ENCODE assay signal across 12 cellular contexts in genomic region chr3:190323241-190323617, GRCh38. TPM values are rescaled to one million over a fixed set of nuclear protein-coding genes. Genes with fewer than 3 reads are reported as not detected.
DNase-seq lines count a peak whose midpoint lies in the region; ATAC-seq and TF ChIP-seq lines count a peak whose summit lies in the region.
"Had no signal": no experiment of that assay in that cellular context is flagged by ENCODE, and none has a peak within 500 bp of the region (broad histone marks: within the 10 kb centered on the region; RNA-seq: fewer than 3 reads in every experiment).

No MANE protein-coding gene starts in this region.

- no peak for TF ChIP-seq CTCF in right atrium auricular region (IDR thresholded peaks at IDR 0.05)

- H3K36me3 ChIP-seq in right atrium auricular region (no peaks in the 10 kb centered on the region), aorta (ENCODE audit: control insufficient read depth in 1 of 2, insufficient read depth in 2 of 2, low read length in 1 of 2) (no peaks in the 10 kb centered on the region)
- H3K36me3 ChIP-seq: colonic mucosa, upper lobe of left lung had no signal

- WGBS in aorta, 2 donors, result 24 to 65% methylated on average over 8 of the region's 8 CpGs

- H3K27ac ChIP-seq in right atrium auricular region, result no peak overlapping the region
- H3K27ac ChIP-seq in aorta (ENCODE audit: low read depth in 1 of 2, low read length in 2 of 2), result no peak overlapping the region
- H3K27ac ChIP-seq: colonic mucosa had no signal

- H3K4me3 ChIP-seq in right atrium auricular region (peak overlapping the region in 1 of 2 donors; percentile 64), aorta (ENCODE audit: low read length in 2 of 2) (no peak overlapping the region)

- peak overlapping the region; percentile 62 for H3K4me3 Mint-ChIP-seq in central memory CD8-positive, alpha-beta T cell

- H3K36me3 Mint-ChIP-seq in central memory CD8-positive, alpha-beta T cell (ENCODE audit: insufficient read depth), result peaks cover 2% of the 10 kb centered on the region

- ATAC-seq in Right ventricle myocardium inferior (peak; percentile 44), aorta (ENCODE audit: low FRiP score) (peak; percentile 57), HG02852 (IDR thresholded peaks at IDR 0.05; ENCODE audit: unreplicated experiment) (no peak), GM19452 (IDR thresholded peaks at IDR 0.05; ENCODE audit: unreplicated experiment) (no peak)
- no peak for ATAC-seq in central memory CD8-positive, alpha-beta T cell (replicated peaks; ENCODE audit: extremely low read depth, poor library complexity, severe bottlenecking)
- ATAC-seq: left colon had no signal

- peaks cover 15% of the 10 kb centered on the region for H3K4me1 Mint-ChIP-seq in central memory CD8-positive, alpha-beta T cell

- H3K27me3 ChIP-seq in right atrium auricular region (no peaks in the 10 kb centered on the region), aorta (ENCODE audit: control insufficient read depth in 1 of 2, insufficient read depth in 2 of 2, low read length in 1 of 2) (no peaks in the 10 kb centered on the region)
- H3K27me3 ChIP-seq: colonic mucosa, upper lobe of left lung had no signal

- H3K4me1 ChIP-seq in right atrium auricular region (peaks cover 0 to 27% of the 10 kb centered on the region in 2 donors), aorta (ENCODE audit: control insufficient read depth in 1 of 2, insufficient read depth in 2 of 2, low read length in 2 of 2) (no peaks in the 10 kb centered on the region)
- H3K4me1 ChIP-seq: colonic mucosa had no signal

- intact Hi-C loops in Right ventricle myocardium inferior (cut with DNase I), result loop anchor here (5.0 kb wide), 2 partner anchors 91 to 361 kb away; no protein-coding TSS in a partner anchor
- intact Hi-C loops in aorta (cut with DNase I), result loop anchor here (2.0 to 5.0 kb wide), 3 partner anchors 96 to 361 kb away; no protein-coding TSS in a partner anchor

- no peak overlapping the region for H3K27ac Mint-ChIP-seq in central memory CD8-positive, alpha-beta T cell (ENCODE audit: low read depth)

- DNase-seq in Right ventricle myocardium inferior (ENCODE audit: missing footprints) (peak; percentile 56), right atrium auricular region (ENCODE audit: low spot score) (no peak), medulla oblongata (ENCODE audit: extremely low spot score) (peak; percentile 68), aorta (peak in 1 of 2 donors; percentile 50), HUDEP-2 (lab: John Stamatoyannopoulos, UW; ENCODE audit: unreplicated experiment in 76 of 76) (no peak)
- DNase-seq in central memory CD8-positive, alpha-beta T cell (ENCODE audit: low spot score in 2 of 2), result no peak
- DNase-seq: colonic mucosa, left colon, OCI-M1 had no signal

- H3K9me3 ChIP-seq in right atrium auricular region (no peaks in the 10 kb centered on the region), aorta (ENCODE audit: control insufficient read depth, low read length) (no peaks in the 10 kb centered on the region)
- H3K9me3 ChIP-seq: colonic mucosa, upper lobe of left lung had no signal

- H3K27me3 Mint-ChIP-seq in central memory CD8-positive, alpha-beta T cell, result peaks cover 81% of the 10 kb centered on the region

- H3K9me3 Mint-ChIP-seq in central memory CD8-positive, alpha-beta T cell, result no peaks in the 10 kb centered on the region

RNA-seq across cellular contexts. Expression of gene CLDN1, which starts 1.0 kb away (rescaled TPM):
- total RNA-seq in Right ventricle myocardium inferior (0.46 TPM), right atrium auricular region (10 to 100 TPM in 1 of 2 donors, 1 to 10 TPM in 1; 9.0 to 12.7 TPM), aorta (1 to 10 TPM; 1.8 to 4.5 TPM)
- 1 to 10 TPM; 1.6 to 1.8 TPM for polyA plus RNA-seq in aorta

Comparison
In these comparisons a context has a peak if more than half of its experiments do, and no peak if none do; other contexts are left out.
1. DNase-seq: peak in Right ventricle myocardium inferior (single experiment) and medulla oblongata (single experiment); none in right atrium auricular region (single experiment), central memory CD8-positive, alpha-beta T cell (0 of 2) and HUDEP-2 (0 of 76).
2. ATAC-seq: peak in Right ventricle myocardium inferior (single experiment) and aorta (single experiment); none in central memory CD8-positive, alpha-beta T cell (single experiment), HG02852 (single experiment) and GM19452 (single experiment).